Comparison of ENCODE assay signal across 10 cellular contexts in the genomic region with DNA sequence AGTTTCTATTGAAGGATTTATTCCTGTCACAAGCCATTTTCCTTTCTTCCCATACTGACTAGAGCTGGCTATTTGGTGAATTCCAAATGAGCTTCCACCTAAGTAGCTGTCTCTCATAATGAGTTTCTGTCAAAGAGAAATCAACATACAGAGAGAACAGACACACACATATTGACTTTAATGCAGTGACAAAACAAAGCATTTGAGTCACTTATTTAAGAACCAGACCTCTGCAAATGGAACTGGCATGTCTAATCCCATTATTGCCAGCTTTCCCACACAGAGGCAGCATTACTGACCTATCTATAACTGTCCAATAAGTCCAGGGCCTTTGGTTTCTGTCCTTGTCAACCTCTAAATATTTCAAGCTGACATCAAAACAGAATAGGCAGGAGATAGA.
A peak's percentile ranks its signal among the peaks of the same experiment; 100 is the strongest.
DNase-seq lines count a peak whose midpoint lies in the region; ATAC-seq and TF ChIP-seq lines count a peak whose summit lies in the region.
"Had no signal": no experiment of that assay in that cellular context is flagged by ENCODE, and none has a peak within 500 bp of the region (broad histone marks: within the 10 kb centered on the region; RNA-seq: fewer than 3 reads in every experiment).

No MANE protein-coding gene starts in this region.

- no peaks in the 10 kb centered on the region for H3K27me3 ChIP-seq in uterus
- H3K27me3 ChIP-seq in HAP-1 (ENCODE audit: low read depth), result no peaks in the 10 kb centered on the region

- H3K9me3 ChIP-seq in uterus (no peaks in the 10 kb centered on the region), HAP-1 (no peaks in the 10 kb centered on the region)

- intact Hi-C loops in uterus (cut with DNase I; ENCODE audit: low total_unique reads), result no loop called here

- H3K4me3 Mint-ChIP-seq in activated T-cell treated with anti-CD3 and anti-CD28 coated beads, Interleukin-2, amount 50 U/mL, for 72 hours, result peak overlapping the region; percentile 4 to 74
- peak overlapping the region; percentile 43 to 49 for H3K4me3 Mint-ChIP-seq in effector memory CD8-positive, alpha-beta T cell

- ATAC-seq in activated T-cell treated with anti-CD3 and anti-CD28 coated beads, Interleukin-2, amount 50 U/mL, for 72 hours (replicated peaks in 1 of 2), result no peak
- ATAC-seq in HG03139 (IDR thresholded peaks at IDR 0.05; ENCODE audit: unreplicated experiment), result peak; percentile 12
- no peak for ATAC-seq in effector memory CD8-positive, alpha-beta T cell (replicated peaks)

- H3K36me3 ChIP-seq in uterus, result no peaks in the 10 kb centered on the region
- no peaks in the 10 kb centered on the region for H3K36me3 ChIP-seq in HAP-1 (replicated peaks)

- H3K4me1 ChIP-seq in uterus, result peaks cover 0 to 5% of the 10 kb centered on the region in 2 donors
- no peaks in the 10 kb centered on the region for H3K4me1 ChIP-seq in HAP-1

- no peak for TF ChIP-seq POLR2A in uterus (IDR thresholded peaks at IDR 0.05)

- H3K4me1 Mint-ChIP-seq in activated T-cell treated with anti-CD3 and anti-CD28 coated beads, Interleukin-2, amount 50 U/mL, for 72 hours (ENCODE audit: low read depth), result peaks cover 16% of the 10 kb centered on the region
- peaks cover 4 to 6% of the 10 kb centered on the region in 2 donors for H3K4me1 Mint-ChIP-seq in effector memory CD8-positive, alpha-beta T cell (ENCODE audit: low read depth in 2 of 2)

- in situ Hi-C loops in HAP-1 (cut with MboI; ENCODE audit: low sequenced_read_pairs), result no loop called here

- peak overlapping the region; percentile 58 to 67 for H3K27ac ChIP-seq in uterus
- H3K27ac ChIP-seq: VCaP had no signal

- no peak for DNase-seq in activated T-cell treated with anti-CD3 and anti-CD28 coated beads, Interleukin-2, amount 50 U/mL, for 72 hours
- DNase-seq in activated T-cell treated with anti-CD3 and anti-CD28 coated beads for 4 hours (no peak), uterus (no peak), HAP-1 (ENCODE audit: low spot score in 2 of 2) (no peak), RPMI8226 (no peak), DMS79 treated with DMSO at 0.1 percent for 48 hours (lab: John Stamatoyannopoulos, UW) (no peak)
- DNase-seq in effector memory CD8-positive, alpha-beta T cell, result no peak

- H3K27me3 Mint-ChIP-seq in activated T-cell treated with anti-CD3 and anti-CD28 coated beads, Interleukin-2, amount 50 U/mL, for 72 hours (ENCODE audit: low read depth), result no peaks in the 10 kb centered on the region
- H3K27me3 Mint-ChIP-seq in effector memory CD8-positive, alpha-beta T cell, result no peaks in the 10 kb centered on the region

- H3K9me3 Mint-ChIP-seq in activated T-cell treated with anti-CD3 and anti-CD28 coated beads, Interleukin-2, amount 50 U/mL, for 72 hours, result peaks cover 0 to 2% of the 10 kb centered on the region in 2 donors
- H3K9me3 Mint-ChIP-seq in effector memory CD8-positive, alpha-beta T cell, result no peaks in the 10 kb centered on the region

- H3K27ac Mint-ChIP-seq in activated T-cell treated with anti-CD3 and anti-CD28 coated beads, Interleukin-2, amount 50 U/mL, for 72 hours, result peak overlapping the region; percentile 52
- peak overlapping the region; percentile 64 to 70 for H3K27ac Mint-ChIP-seq in effector memory CD8-positive, alpha-beta T cell

- H3K4me3 ChIP-seq in uterus (no peak overlapping the region), HAP-1 (no peak overlapping the region)
- H3K4me3 ChIP-seq: lung had no signal

- no peak for TF ChIP-seq CTCF in uterus (IDR thresholded peaks at IDR 0.05)

- H3K36me3 Mint-ChIP-seq in activated T-cell treated with anti-CD3 and anti-CD28 coated beads, Interleukin-2, amount 50 U/mL, for 72 hours (ENCODE audit: insufficient read depth in 2 of 2), result no peaks in the 10 kb centered on the region
- H3K36me3 Mint-ChIP-seq in effector memory CD8-positive, alpha-beta T cell (ENCODE audit: insufficient read depth), result no peaks in the 10 kb centered on the region
